ENCODE assay signal across 21 cellular contexts in the genomic region with DNA sequence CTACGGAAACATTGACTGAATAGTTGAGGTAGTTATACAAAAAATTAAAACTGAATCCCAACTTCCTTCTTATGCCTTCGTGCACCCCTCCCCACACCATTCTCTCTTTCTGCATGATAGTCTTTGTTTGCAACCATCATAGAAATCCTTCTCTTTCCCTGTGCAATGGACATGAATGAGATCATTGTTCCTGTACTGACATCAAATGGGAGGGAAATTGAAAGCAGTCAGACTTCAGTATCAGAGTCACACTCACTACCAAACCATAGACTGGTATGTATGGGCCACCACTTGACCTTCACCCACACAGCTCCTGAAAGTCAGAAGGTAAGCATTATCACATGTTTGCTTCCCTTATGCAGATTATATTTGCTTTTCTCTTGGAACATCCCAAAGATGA.
DNase-seq lines count a peak whose midpoint lies in the region; ATAC-seq, FAIRE-seq and TF ChIP-seq lines count a peak whose summit lies in the region.
"Had no signal": no experiment of that assay in that cellular context is flagged by ENCODE, and none has a peak within 500 bp of the region (broad histone marks: within the 10 kb centered on the region; RNA-seq: fewer than 3 reads in every experiment).

No MANE protein-coding gene starts in this region.

- no peaks in the 10 kb centered on the region for H4K20me1 ChIP-seq in H1 (replicated peaks in 1 of 2; ENCODE audit: control insufficient read depth in 1 of 2, insufficient read depth in 2 of 2, low read length in 2 of 2)
- H4K20me1 ChIP-seq: BLaER1 treated with 17β-estradiol and CSF1 and Interleukin-3, amounts not matched to agents 10 nM and 100 nM had no signal

- no peak overlapping the region for H2BK5ac ChIP-seq in H1 (ENCODE audit: low read depth, low read length)

- 87% methylated on average over 2 of the region's 2 CpGs; no CpG with 5 or more reads in 1 of the 2 experiments for WGBS in H1 (ENCODE audit: extremely low coverage in 1 of 2, insufficient coverage in 1 of 2, insufficient read length in 1 of 2, insufficient replicate concordance in 2 of 2, low coverage in 1 of 2, low lambda C conversion rate in 2 of 2, missing lambda C conversion rate in 1 of 2), 2 experiments

- H3K23me2 ChIP-seq in H1 (ENCODE audit: low read depth, low read length), result no peaks in the 10 kb centered on the region

- H4K8ac ChIP-seq in H1 (ENCODE audit: extremely low read depth, insufficient read depth, low read length), result no peak overlapping the region

- no peaks in the 10 kb centered on the region for H3K27me3 ChIP-seq in H1 (replicated peaks in 1 of 4; ENCODE audit: control insufficient read depth in 3 of 4, extremely low read depth in 1 of 4, insufficient read depth in 3 of 4, low read length in 3 of 4)
- H3K27me3 ChIP-seq: BLaER1 treated with 17β-estradiol and CSF1 and Interleukin-3, amounts not matched to agents 10 nM and 100 nM had no signal

- no peaks in the 10 kb centered on the region for H3K79me1 ChIP-seq in H1 (ENCODE audit: low read depth, low read length)

- no peaks in the 10 kb centered on the region for H3K79me2 ChIP-seq in H1 (ENCODE audit: control insufficient read depth in 1 of 2, insufficient read depth in 2 of 2, low read length in 2 of 2)

- H3K4me3 ChIP-seq in H1 (ENCODE audit: extremely low read depth in 1 of 4, insufficient read depth in 2 of 4, low read depth in 3 of 4, low read length in 4 of 4), result no peak overlapping the region
- H3K4me3 ChIP-seq: BLaER1 treated with 17β-estradiol and CSF1 and Interleukin-3, amounts not matched to agents 10 nM and 100 nM; K562 had no signal

- TF ChIP-seq POLR2A in H1 (IDR thresholded peaks at IDR 0.05; ENCODE audit: control extremely low read depth in 1 of 2, low read depth in 2 of 2, low read length in 2 of 2), result no peak

- TF ChIP-seq RAD21 in H1 (IDR thresholded peaks at IDR 0.05 in 1 of 2, conservative IDR thresholded peaks at IDR 0.05 in 1 of 2; ENCODE audit: low read depth in 2 of 2, low read length in 2 of 2), result no peak

- H3K23ac ChIP-seq in H1 (ENCODE audit: insufficient read length), result no peak overlapping the region

- no peak overlapping the region for H3K4me2 ChIP-seq in H1 (ENCODE audit: insufficient read depth in 1 of 2, low read depth in 2 of 2, low read length in 2 of 2)
- H3K4me2 ChIP-seq: BLaER1 treated with 17β-estradiol and CSF1 and Interleukin-3, amounts not matched to agents 10 nM and 100 nM had no signal

- DNase-seq in Ammon's horn (ENCODE audit: low spot score), result peak; percentile 71
- no peak for DNase-seq in H1 (ENCODE audit: low read depth in 1 of 2, low spot score in 2 of 2)
- peak; percentile 39 for DNase-seq in inferior parietal cortex (ENCODE audit: extremely low spot score)
- DNase-seq in pons (ENCODE audit: low spot score), result peak; percentile 92
- DNase-seq in RKO (ENCODE audit: low spot score), result no peak
- DNase-seq in activated effector memory CD4-positive, alpha-beta T cell treated with anti-CD3 and anti-CD28 coated beads, Interleukin-2, amount 50 U/mL, for 16 hours, result no peak
- DNase-seq: 8988T; CD8-positive, alpha-beta T cell; COR-L47; DMS79 treated with DMSO at 0.1 percent for 48 hours; GF-D8; GOT3; H9; IMR-90 had no signal

- no peak for TF ChIP-seq EP300 in H1 (IDR thresholded peaks at IDR 0.05; ENCODE audit: borderline replicate concordance in 1 of 2, low read depth in 2 of 2, low read length in 2 of 2)

- CTCF ChIA-PET in H1 (lab: Charles Lee; ENCODE audit: partially characterized antibody), result no interaction called here

- H3K18ac ChIP-seq in H1 (ENCODE audit: extremely low read depth, low read length), result no peak overlapping the region

- no peak overlapping the region for H2BK12ac ChIP-seq in H1 (ENCODE audit: low read depth, low read length)

- no peak overlapping the region for H3K9ac ChIP-seq in H1 (replicated peaks in 1 of 4; ENCODE audit: extremely low read depth in 1 of 4, low read depth in 3 of 4, low read length in 3 of 4)
- H3K9ac ChIP-seq: BLaER1 treated with 17β-estradiol and CSF1 and Interleukin-3, amounts not matched to agents 10 nM and 100 nM had no signal

- no peak overlapping the region for H4K5ac ChIP-seq in H1 (ENCODE audit: insufficient read length, low read depth, low read length)

- H3K4me1 ChIP-seq in H1 (replicated peaks in 1 of 4; ENCODE audit: control insufficient read depth in 3 of 4, insufficient read depth in 4 of 4, low read length in 3 of 4), result no peaks in the 10 kb centered on the region
- H3K4me1 ChIP-seq: BLaER1 treated with 17β-estradiol and CSF1 and Interleukin-3, amounts not matched to agents 10 nM and 100 nM had no signal

- H3K9me3 ChIP-seq in H1 (ENCODE audit: insufficient read depth in 2 of 2, low read depth in 1 of 2, low read length in 1 of 2), result no peaks in the 10 kb centered on the region
- H3K9me3 ChIP-seq: BLaER1 treated with 17β-estradiol and CSF1 and Interleukin-3, amounts not matched to agents 10 nM and 100 nM had no signal

- no peak for TF ChIP-seq CTCF in H1 (IDR thresholded peaks at IDR 0.05; ENCODE audit: control extremely low read depth in 1 of 3, insufficient read depth in 1 of 3, low read depth in 1 of 3, low read length in 3 of 3)

- ATAC-seq in GM21786 (IDR thresholded peaks at IDR 0.05; ENCODE audit: unreplicated experiment), result no peak
- no peak for ATAC-seq in GM21447 (IDR thresholded peaks at IDR 0.05; ENCODE audit: unreplicated experiment)
- ATAC-seq: CD8-positive, alpha-beta T cell; K562 had no signal

- H2AFZ ChIP-seq in H1 (ENCODE audit: low read length), result 0 out of 2 replicates have a peak overlapping the region, but pooled peaks have one; percentile 55

- POLR2A ChIA-PET in H1 (lab: Charles Lee; ENCODE audit: partially characterized antibody), result no interaction called here

- FAIRE-seq in H1 (lab: Jason Lieb, UNC), result no peak
- FAIRE-seq: D721Med, GM19239, HTR-8/SVneo, K562 had no signal

- no peak overlapping the region for H3K4ac ChIP-seq in H1 (replicated peaks; ENCODE audit: insufficient read length, low read depth, low read length)

- H4K91ac ChIP-seq in H1 (replicated peaks; ENCODE audit: insufficient read length, low read length), result no peak overlapping the region

- no peaks in the 10 kb centered on the region for H3K36me3 ChIP-seq in H1 (ENCODE audit: control insufficient read depth in 2 of 4, insufficient read depth in 4 of 4, low read length in 3 of 4)
- H3K36me3 ChIP-seq: BLaER1 treated with 17β-estradiol and CSF1 and Interleukin-3, amounts not matched to agents 10 nM and 100 nM had no signal

- H3K14ac ChIP-seq in H1 (ENCODE audit: insufficient read length), result no peak overlapping the region

- no peak overlapping the region for H2BK15ac ChIP-seq in H1 (ENCODE audit: low read length)

- H3K27ac ChIP-seq in H1 (ENCODE audit: low read depth, low read length), result no peak overlapping the region
- H3K27ac ChIP-seq: BLaER1 treated with 17β-estradiol and CSF1 and Interleukin-3, amounts not matched to agents 10 nM and 100 nM had no signal

- no peak overlapping the region for H2BK120ac ChIP-seq in H1 (replicated peaks; ENCODE audit: low read depth, low read length)

- no peak overlapping the region for H2AK5ac ChIP-seq in H1 (ENCODE audit: low read depth, low read length)

- H3K56ac ChIP-seq in H1 (replicated peaks; ENCODE audit: insufficient read length, low read depth, low read length), result no peak overlapping the region

- H2BK20ac ChIP-seq in H1 (ENCODE audit: low read length), result no peak overlapping the region

TF ChIP-seq in H1, 55 proteins besides CTCF, POLR2A, EP300 and RAD21:
- no peak for TF ChIP-seq GABPA (IDR thresholded peaks at IDR 0.05; ENCODE audit: borderline replicate concordance, insufficient read depth, low read length)
- TF ChIP-seq, protein P1, sequence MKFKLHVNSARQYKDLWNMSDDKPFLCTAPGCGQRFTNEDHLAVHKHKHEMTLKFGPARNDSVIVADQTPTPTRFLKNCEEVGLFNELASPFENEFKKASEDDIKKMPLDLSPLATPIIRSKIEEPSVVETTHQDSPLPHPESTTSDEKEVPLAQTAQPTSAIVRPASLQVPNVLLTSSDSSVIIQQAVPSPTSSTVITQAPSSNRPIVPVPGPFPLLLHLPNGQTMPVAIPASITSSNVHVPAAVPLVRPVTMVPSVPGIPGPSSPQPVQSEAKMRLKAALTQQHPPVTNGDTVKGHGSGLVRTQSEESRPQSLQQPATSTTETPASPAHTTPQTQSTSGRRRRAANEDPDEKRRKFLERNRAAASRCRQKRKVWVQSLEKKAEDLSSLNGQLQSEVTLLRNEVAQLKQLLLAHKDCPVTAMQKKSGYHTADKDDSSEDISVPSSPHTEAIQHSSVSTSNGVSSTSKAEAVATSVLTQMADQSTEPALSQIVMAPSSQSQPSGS (IDR thresholded peaks at IDR 0.05; ENCODE audit: low read length), result no peak
- TF ChIP-seq CREB1 (IDR thresholded peaks at IDR 0.05), result no peak
- no peak for TF ChIP-seq BRCA1 (IDR thresholded peaks at IDR 0.05; ENCODE audit: low read depth, low read length)
- no peak for TF ChIP-seq TCF12 (IDR thresholded peaks at IDR 0.05; ENCODE audit: low read depth, low read length)
- TF ChIP-seq JUN (IDR thresholded peaks at IDR 0.05; ENCODE audit: low read depth, low read length), result no peak

Comparison
In these comparisons a context has a peak if more than half of its experiments do, and no peak if none do; other contexts are left out.
1. DNase-seq: peak in Ammon's horn (single experiment), inferior parietal cortex (single experiment) and pons (single experiment); none in H1 (0 of 2), RKO (single experiment) and activated effector memory CD4-positive, alpha-beta T cell treated with anti-CD3 and anti-CD28 coated beads, Interleukin-2, amount 50 U/mL, for 16 hours (single experiment).